ENCODE assay signal across 2 cellular contexts in genomic region chr10:29200280-29200679, GRCh38.
TF ChIP-seq lines count a peak whose summit lies in the region.

No MANE protein-coding gene starts in this region.

TF ChIP-seq in HepG2, 621 proteins besides CTCF, POLR2A, EP300 and RAD21 (continues in another document):
- TF ChIP-seq ZNF407 (CRISPR knock-in tag; IDR thresholded peaks at IDR 0.05; ENCODE audit: not compliant biosample characterization) = no peak
- TF ChIP-seq CBX2 (IDR thresholded peaks at IDR 0.05; ENCODE audit: low read depth, low read length) = no peak
- TF ChIP-seq CBX2 (CRISPR knock-in tag; IDR thresholded peaks at IDR 0.05; ENCODE audit: low read depth) = no peak
- TF ChIP-seq NFE2 (CRISPR knock-in tag; IDR thresholded peaks at IDR 0.05) = no peak
- TF ChIP-seq SETDB1 (CRISPR knock-in tag; IDR thresholded peaks at IDR 0.05; ENCODE audit: borderline replicate concordance) = no peak
- TF ChIP-seq ZNF562 (CRISPR knock-in tag; IDR thresholded peaks at IDR 0.05; ENCODE audit: borderline replicate concordance) = no peak
- no peak for TF ChIP-seq GMEB1 (CRISPR knock-in tag; IDR thresholded peaks at IDR 0.05; ENCODE audit: borderline replicate concordance)
- TF ChIP-seq GLMP (CRISPR knock-in tag; IDR thresholded peaks at IDR 0.05; ENCODE audit: borderline replicate concordance) = no peak
- TF ChIP-seq ZNF607 (CRISPR knock-in tag; IDR thresholded peaks at IDR 0.05; ENCODE audit: borderline replicate concordance) = no peak
- no peak for TF ChIP-seq CBFB (CRISPR knock-in tag; IDR thresholded peaks at IDR 0.05)
- TF ChIP-seq ZNF619 (CRISPR knock-in tag; IDR thresholded peaks at IDR 0.05) = no peak
- TF ChIP-seq ZBTB2 (CRISPR knock-in tag; IDR thresholded peaks at IDR 0.05; ENCODE audit: low read depth) = no peak
- no peak for TF ChIP-seq FOXP1 (IDR thresholded peaks at IDR 0.05)
- no peak for TF ChIP-seq FOXP1 (CRISPR knock-in tag; IDR thresholded peaks at IDR 0.05)
- TF ChIP-seq ZNF841 (CRISPR knock-in tag; IDR thresholded peaks at IDR 0.05; ENCODE audit: borderline replicate concordance) = no peak
- no peak for TF ChIP-seq SIX4 (CRISPR knock-in tag; IDR thresholded peaks at IDR 0.05)
- TF ChIP-seq TCF7 (IDR thresholded peaks at IDR 0.05; ENCODE audit: low read depth) = no peak

TF ChIP-seq in WTC11, 78 proteins besides CTCF, POLR2A, EP300 and RAD21 (continued from another document):
- no peak for TF ChIP-seq PREB (CRISPR knock-in tag; IDR thresholded peaks at IDR 0.05; ENCODE audit: borderline replicate concordance)
- TF ChIP-seq ERG (CRISPR knock-in tag; IDR thresholded peaks at IDR 0.05) = no peak
- no peak for TF ChIP-seq AR (CRISPR knock-in tag; IDR thresholded peaks at IDR 0.05)
- no peak for TF ChIP-seq ZNF317 (CRISPR knock-in tag; IDR thresholded peaks at IDR 0.05; ENCODE audit: borderline replicate concordance, low read depth)
- TF ChIP-seq MLX (CRISPR knock-in tag; IDR thresholded peaks at IDR 0.05) = no peak
- TF ChIP-seq ATF2 (CRISPR knock-in tag; IDR thresholded peaks at IDR 0.05; ENCODE audit: borderline replicate concordance, low read depth) = no peak
- no peak for TF ChIP-seq USF2 (CRISPR knock-in tag; IDR thresholded peaks at IDR 0.05)
- TF ChIP-seq JAZF1 (CRISPR knock-in tag; IDR thresholded peaks at IDR 0.05) = no peak
- TF ChIP-seq ATF6 (CRISPR knock-in tag; IDR thresholded peaks at IDR 0.05) = no peak
- no peak for TF ChIP-seq STAT6 (CRISPR knock-in tag; conservative IDR thresholded peaks at IDR 0.05; ENCODE audit: low read depth)
- no peak for TF ChIP-seq ZNF138 (CRISPR knock-in tag; conservative IDR thresholded peaks at IDR 0.05)
- no peak for TF ChIP-seq ELF4 (CRISPR knock-in tag; IDR thresholded peaks at IDR 0.05; ENCODE audit: low read depth)
